ENCODE assay signal across 38 cellular contexts in the genomic region with DNA sequence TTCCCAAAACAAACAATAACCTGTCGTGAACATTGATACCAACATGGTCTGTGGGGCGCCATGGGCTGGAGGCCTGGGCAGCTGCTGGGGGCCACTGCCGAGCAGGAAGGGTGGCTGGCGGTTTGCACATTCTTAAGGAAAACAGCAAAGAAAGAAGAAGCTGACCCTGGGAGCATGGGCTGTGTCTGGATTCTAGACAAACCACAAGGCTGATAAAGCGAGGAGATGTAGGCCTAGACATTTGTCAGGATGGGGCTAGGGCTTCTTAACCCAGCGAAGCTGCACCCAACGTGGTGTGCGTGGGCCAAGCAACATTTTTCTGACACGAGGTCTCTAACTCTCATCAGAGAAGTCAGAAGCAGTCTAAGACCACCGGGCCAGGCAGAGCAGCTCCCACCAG.
"Had no signal": no experiment of that assay in that cellular context is flagged by ENCODE, and none has a peak within 500 bp of the region (broad histone marks: within the 10 kb centered on the region; RNA-seq: fewer than 3 reads in every experiment).

No MANE protein-coding gene starts in this region.

- H3K9me3 ChIP-seq: body of pancreas, breast epithelium had no signal

- H3K27me3 Mint-ChIP-seq: activated CD4-positive, alpha-beta memory T cell treated with anti-CD3 and anti-CD28 coated beads, Interleukin-2, amount 10 ng/mL, durations not matched to agents 7 days and 5 days; activated CD4-positive, alpha-beta T cell treated with anti-CD3 and anti-CD28 coated beads for 36 hours; activated CD4-positive, alpha-beta T cell treated with anti-CD3 and anti-CD28 coated beads, Interleukin-2, amount 10 ng/mL, durations not matched to agents 7 days and 5 days; activated CD8-positive, alpha-beta memory T cell treated with anti-CD3 and anti-CD28 coated beads, Interleukin-2, amount 10 ng/mL, durations not matched to agents 7 days and 5 days; activated naive CD4-positive, alpha-beta T cell treated with anti-CD3 and anti-CD28 coated beads, Interleukin-2, amount 10 ng/mL, durations not matched to agents 7 days and 5 days; activated naive CD4-positive, alpha-beta T cell treated with anti-CD3 and anti-CD28 coated beads, Interleukin-2, amount 50 U/mL, for 24 hours; activated naive CD8-positive, alpha-beta T cell; activated naive CD8-positive, alpha-beta T cell treated with anti-CD3 and anti-CD28 coated beads, Interleukin-2, amount 10 ng/mL, durations not matched to agents 7 days and 5 days; activated naive CD8-positive, alpha-beta T cell treated with anti-CD3 and anti-CD28 coated beads, Interleukin-2, amount 50 U/mL, for 24 hours; activated T-cell treated with anti-CD3 and anti-CD28 coated beads, Interleukin-2, amount 50 U/mL, for 24 hours had no signal

- H3K4me1 ChIP-seq: breast epithelium had no signal

- H3K4me1 Mint-ChIP-seq: activated CD4-positive, alpha-beta memory T cell treated with anti-CD3 and anti-CD28 coated beads, Interleukin-2, amount 10 ng/mL, durations not matched to agents 7 days and 5 days; activated CD4-positive, alpha-beta T cell treated with anti-CD3 and anti-CD28 coated beads for 36 hours; activated CD4-positive, alpha-beta T cell treated with anti-CD3 and anti-CD28 coated beads, Interleukin-2, amount 10 ng/mL, durations not matched to agents 7 days and 5 days; activated CD8-positive, alpha-beta memory T cell treated with anti-CD3 and anti-CD28 coated beads, Interleukin-2, amount 10 ng/mL, durations not matched to agents 7 days and 5 days; activated naive CD4-positive, alpha-beta T cell treated with anti-CD3 and anti-CD28 coated beads, Interleukin-2, amount 10 ng/mL, durations not matched to agents 7 days and 5 days; activated naive CD4-positive, alpha-beta T cell treated with anti-CD3 and anti-CD28 coated beads, Interleukin-2, amount 50 U/mL, for 24 hours; activated naive CD8-positive, alpha-beta T cell treated with anti-CD3 and anti-CD28 coated beads, Interleukin-2, amount 50 U/mL, for 24 hours had no signal

- H3K4me3 ChIP-seq: body of pancreas, breast epithelium had no signal

- H3K4me3 Mint-ChIP-seq: activated CD4-positive, alpha-beta memory T cell treated with anti-CD3 and anti-CD28 coated beads, Interleukin-2, amount 10 ng/mL, durations not matched to agents 7 days and 5 days; activated CD4-positive, alpha-beta T cell treated with anti-CD3 and anti-CD28 coated beads for 36 hours; activated CD4-positive, alpha-beta T cell treated with anti-CD3 and anti-CD28 coated beads, Interleukin-2, amount 10 ng/mL, durations not matched to agents 7 days and 5 days; activated CD8-positive, alpha-beta memory T cell treated with anti-CD3 and anti-CD28 coated beads, Interleukin-2, amount 10 ng/mL, durations not matched to agents 7 days and 5 days; activated CD8-positive, alpha-beta T cell treated with anti-CD3 and anti-CD28 coated beads, Interleukin-2, amount 10 ng/mL, durations not matched to agents 7 days and 5 days; activated naive CD4-positive, alpha-beta T cell treated with anti-CD3 and anti-CD28 coated beads, Interleukin-2, amount 10 ng/mL, durations not matched to agents 7 days and 5 days; activated naive CD4-positive, alpha-beta T cell treated with anti-CD3 and anti-CD28 coated beads, Interleukin-2, amount 50 U/mL, for 24 hours; activated naive CD8-positive, alpha-beta T cell; activated naive CD8-positive, alpha-beta T cell treated with anti-CD3 and anti-CD28 coated beads, Interleukin-2, amount 10 ng/mL, durations not matched to agents 7 days and 5 days; activated naive CD8-positive, alpha-beta T cell treated with anti-CD3 and anti-CD28 coated beads, Interleukin-2, amount 50 U/mL, for 24 hours; activated T-cell treated with anti-CD3 and anti-CD28 coated beads, Interleukin-2, amount 50 U/mL, for 24 hours; T-helper 1 cell treated with Interleukin-12 subunit alpha and Interleukin-12 subunit beta and Interleukin-4 antibody, amounts not matched to agents 30 μg/mL and 1 μg/mL, for 36 hours; T-helper 2 cell treated with Interferon-gamma antibody and Interleukin-4, amounts not matched to agents 5 μg/mL and 100 μg/mL, for 36 hours; WTC11 had no signal

- H3K27ac ChIP-seq: body of pancreas, brain microvascular endothelial cell, breast epithelium, VCaP had no signal

- FAIRE-seq: TTC549 had no signal

- DNase-seq: activated CD4-positive, alpha-beta memory T cell treated with anti-CD3 and anti-CD28 coated beads, Interleukin-2, amount 10 ng/mL, durations not matched to agents 7 days and 5 days; activated CD4-positive, alpha-beta T cell treated with anti-CD3 and anti-CD28 coated beads for 1 hour; activated CD4-positive, alpha-beta T cell treated with anti-CD3 and anti-CD28 coated beads for 36 hours; activated CD4-positive, alpha-beta T cell treated with anti-CD3 and anti-CD28 coated beads for 48 hours; activated CD4-positive, alpha-beta T cell treated with anti-CD3 and anti-CD28 coated beads, Interleukin-2, amount 10 ng/mL, durations not matched to agents 7 days and 5 days; activated CD4-positive, alpha-beta T cell treated with anti-CD3 and anti-CD28 coated beads, Interleukin-2, amount 50 U/mL, for 48 hours; activated CD4-positive, CD25-positive, alpha-beta regulatory T cell; activated CD8-positive, alpha-beta memory T cell treated with anti-CD3 and anti-CD28 coated beads for 24 hours; activated CD8-positive, alpha-beta memory T cell treated with anti-CD3 and anti-CD28 coated beads, Interleukin-2, amount 10 ng/mL, durations not matched to agents 7 days and 5 days; activated CD8-positive, alpha-beta memory T cell treated with anti-CD3 and anti-CD28 coated beads, Interleukin-2, amount 50 U/mL, for 48 hours; activated CD8-positive, alpha-beta T cell treated with anti-CD3 and anti-CD28 coated beads, Interleukin-2, amount 10 ng/mL, durations not matched to agents 7 days and 5 days; activated effector memory CD4-positive, alpha-beta T cell treated with Interleukin-2 at 50 U/mL for 16 hours; activated gamma-delta T cell; activated naive CD4-positive, alpha-beta T cell treated with anti-CD3 and anti-CD28 coated beads, Interleukin-2, amount 10 ng/mL, durations not matched to agents 7 days and 5 days; activated naive CD4-positive, alpha-beta T cell treated with Interleukin-2 at 50 U/mL for 16 hours; activated naive CD8-positive, alpha-beta T cell treated with anti-CD3 and anti-CD28 coated beads, Interleukin-2, amount 10 ng/mL, durations not matched to agents 7 days and 5 days; activated naive CD8-positive, alpha-beta T cell treated with anti-CD3 and anti-CD28 coated beads, Interleukin-2, amount 50 U/mL, for 24 hours; activated T-cell treated with anti-CD3 and anti-CD28 coated beads, Interleukin-2, amount 50 U/mL, for 24 hours; activated T-cell treated with anti-CD3 and anti-CD28 coated beads, Interleukin-2, amount 50 U/mL, for 48 hours; amniotic stem cell; aorta; body of pancreas; brain microvascular endothelial cell; central memory CD4-positive, alpha-beta T cell; SW 1271; T-helper 1 cell; T-helper 2 cell; T-helper 9 cell had no signal

- H3K36me3 ChIP-seq: brain microvascular endothelial cell, breast epithelium had no signal

- ATAC-seq: activated CD4-positive, alpha-beta T cell treated with anti-CD3 and anti-CD28 coated beads for 36 hours; activated CD4-positive, CD25-positive, alpha-beta regulatory T cell treated with anti-CD3 and anti-CD28 coated beads, Interleukin-2, amount 50 U/mL, for 24 hours; activated CD8-positive, alpha-beta memory T cell treated with anti-CD3 and anti-CD28 coated beads, Interleukin-2, amount 10 ng/mL, durations not matched to agents 7 days and 5 days; activated CD8-positive, alpha-beta T cell treated with anti-CD3 and anti-CD28 coated beads, Interleukin-2, amount 10 ng/mL, durations not matched to agents 7 days and 5 days; activated naive CD8-positive, alpha-beta T cell treated with anti-CD3 and anti-CD28 coated beads, Interleukin-2, amount 50 U/mL, for 24 hours; body of pancreas; WTC11 had no signal

- H3K27ac Mint-ChIP-seq: activated CD4-positive, alpha-beta memory T cell treated with anti-CD3 and anti-CD28 coated beads, Interleukin-2, amount 10 ng/mL, durations not matched to agents 7 days and 5 days; activated CD4-positive, alpha-beta T cell treated with anti-CD3 and anti-CD28 coated beads for 36 hours; activated CD4-positive, alpha-beta T cell treated with anti-CD3 and anti-CD28 coated beads, Interleukin-2, amount 10 ng/mL, durations not matched to agents 7 days and 5 days; activated CD8-positive, alpha-beta memory T cell treated with anti-CD3 and anti-CD28 coated beads, Interleukin-2, amount 10 ng/mL, durations not matched to agents 7 days and 5 days; activated CD8-positive, alpha-beta T cell treated with anti-CD3 and anti-CD28 coated beads, Interleukin-2, amount 10 ng/mL, durations not matched to agents 7 days and 5 days; activated naive CD4-positive, alpha-beta T cell treated with anti-CD3 and anti-CD28 coated beads, Interleukin-2, amount 10 ng/mL, durations not matched to agents 7 days and 5 days; activated naive CD4-positive, alpha-beta T cell treated with anti-CD3 and anti-CD28 coated beads, Interleukin-2, amount 50 U/mL, for 24 hours; activated naive CD8-positive, alpha-beta T cell; activated naive CD8-positive, alpha-beta T cell treated with anti-CD3 and anti-CD28 coated beads, Interleukin-2, amount 10 ng/mL, durations not matched to agents 7 days and 5 days; activated naive CD8-positive, alpha-beta T cell treated with anti-CD3 and anti-CD28 coated beads, Interleukin-2, amount 50 U/mL, for 24 hours; activated T-cell treated with anti-CD3 and anti-CD28 coated beads, Interleukin-2, amount 50 U/mL, for 24 hours; activated T-helper 2 cell treated with anti-CD3 and anti-CD28 coated beads, Interferon-gamma antibody, Interleukin-2, Interleukin-4, amounts not matched to agents 10 μg/mL and 5 μg/mL and 100 μg/mL, durations not matched to agents 14 hours and 24 hours and 36 hours; T-helper 1 cell treated with Interleukin-12 subunit alpha and Interleukin-12 subunit beta and Interleukin-4 antibody, amounts not matched to agents 30 μg/mL and 1 μg/mL, for 36 hours; T-helper 2 cell treated with Interferon-gamma antibody and Interleukin-4, amounts not matched to agents 5 μg/mL and 100 μg/mL, for 36 hours; WTC11 had no signal

- H3K36me3 Mint-ChIP-seq: activated CD8-positive, alpha-beta memory T cell treated with anti-CD3 and anti-CD28 coated beads, Interleukin-2, amount 10 ng/mL, durations not matched to agents 7 days and 5 days; activated naive CD4-positive, alpha-beta T cell treated with anti-CD3 and anti-CD28 coated beads, Interleukin-2, amount 10 ng/mL, durations not matched to agents 7 days and 5 days; activated naive CD4-positive, alpha-beta T cell treated with anti-CD3 and anti-CD28 coated beads, Interleukin-2, amount 50 U/mL, for 24 hours; activated naive CD8-positive, alpha-beta T cell; activated naive CD8-positive, alpha-beta T cell treated with anti-CD3 and anti-CD28 coated beads, Interleukin-2, amount 10 ng/mL, durations not matched to agents 7 days and 5 days; WTC11 had no signal

- H3K27me3 ChIP-seq: body of pancreas, brain microvascular endothelial cell, breast epithelium had no signal

- H3K9me3 Mint-ChIP-seq: activated CD4-positive, alpha-beta memory T cell treated with anti-CD3 and anti-CD28 coated beads, Interleukin-2, amount 10 ng/mL, durations not matched to agents 7 days and 5 days; activated CD4-positive, alpha-beta T cell treated with anti-CD3 and anti-CD28 coated beads, Interleukin-2, amount 10 ng/mL, durations not matched to agents 7 days and 5 days; activated naive CD4-positive, alpha-beta T cell treated with anti-CD3 and anti-CD28 coated beads, Interleukin-2, amount 10 ng/mL, durations not matched to agents 7 days and 5 days; activated naive CD4-positive, alpha-beta T cell treated with anti-CD3 and anti-CD28 coated beads, Interleukin-2, amount 50 U/mL, for 24 hours; activated naive CD8-positive, alpha-beta T cell treated with anti-CD3 and anti-CD28 coated beads, Interleukin-2, amount 10 ng/mL, durations not matched to agents 7 days and 5 days; activated naive CD8-positive, alpha-beta T cell treated with anti-CD3 and anti-CD28 coated beads, Interleukin-2, amount 50 U/mL, for 24 hours; activated T-cell treated with anti-CD3 and anti-CD28 coated beads, Interleukin-2, amount 50 U/mL, for 24 hours; activated T-helper 2 cell treated with anti-CD3 and anti-CD28 coated beads, Interferon-gamma antibody, Interleukin-2, Interleukin-4, amounts not matched to agents 10 μg/mL and 5 μg/mL and 100 μg/mL, durations not matched to agents 14 hours and 24 hours and 36 hours; T-helper 1 cell treated with Interleukin-12 subunit alpha and Interleukin-12 subunit beta and Interleukin-4 antibody, amounts not matched to agents 30 μg/mL and 1 μg/mL, for 36 hours; T-helper 2 cell treated with Interferon-gamma antibody and Interleukin-4, amounts not matched to agents 5 μg/mL and 100 μg/mL, for 36 hours; WTC11 had no signal
